ENCODE assay signal across 18 cellular contexts in genomic region chr3:41188291-41188690, GRCh38. TPM values are rescaled to one million over a fixed set of nuclear protein-coding genes. Genes with fewer than 3 reads are reported as not detected.
DNase-seq lines count a peak whose midpoint lies in the region; ATAC-seq and TF ChIP-seq lines count a peak whose summit lies in the region.
"Had no signal": no experiment of that assay in that cellular context is flagged by ENCODE, and none has a peak within 500 bp of the region (broad histone marks: within the 10 kb centered on the region; RNA-seq: fewer than 3 reads in every experiment).

No MANE protein-coding gene starts in this region.

- 0 out of 2 replicates have a peak overlapping the region, but pooled peaks have one; percentile 40 for H2AFZ ChIP-seq in OCI-LY3 (ENCODE audit: low read depth, low read length)

- no peak overlapping the region for H3K4me3 Mint-ChIP-seq in activated naive CD4-positive, alpha-beta T cell treated with anti-CD3 and anti-CD28 coated beads, Interleukin-2, amount 50 U/mL, for 24 hours
- peak overlapping the region; percentile 10 for H3K4me3 Mint-ChIP-seq in stimulated activated naive CD8-positive, alpha-beta T cell treated with anti-CD3 and anti-CD28 coated beads, Interleukin-15, Interleukin-2, amounts not matched to agents 100 ng/mL and 50 ng/mL, for 24 hours
- no peak overlapping the region for H3K4me3 Mint-ChIP-seq in naive thymus-derived CD4-positive, alpha-beta T cell
- H3K4me3 Mint-ChIP-seq: CD8-positive, alpha-beta memory T cell; dendritic cell treated with granulocyte-macrophage colony-stimulating factor and Interleukin-4, amounts not matched to agents 40 ng/mL and 50 ng/mL, for 4 days; H9 had no signal

- peaks cover 26% of the 10 kb centered on the region for H3K4me1 ChIP-seq in OCI-LY3 (ENCODE audit: low read length)
- no peaks in the 10 kb centered on the region for H3K4me1 ChIP-seq in transverse colon
- no peaks in the 10 kb centered on the region for H3K4me1 ChIP-seq in naive thymus-derived CD4-positive, alpha-beta T cell (ENCODE audit: control insufficient read depth in 2 of 2, insufficient read depth in 2 of 2, low read length in 2 of 2)
- H3K4me1 ChIP-seq: psoas muscle had no signal

- H3K27me3 Mint-ChIP-seq in activated naive CD4-positive, alpha-beta T cell treated with anti-CD3 and anti-CD28 coated beads, Interleukin-2, amount 50 U/mL, for 24 hours, result no peaks in the 10 kb centered on the region
- peaks cover 20% of the 10 kb centered on the region for H3K27me3 Mint-ChIP-seq in stimulated activated naive CD8-positive, alpha-beta T cell treated with anti-CD3 and anti-CD28 coated beads, Interleukin-15, Interleukin-2, amounts not matched to agents 100 ng/mL and 50 ng/mL, for 24 hours
- H3K27me3 Mint-ChIP-seq in naive thymus-derived CD4-positive, alpha-beta T cell, result peaks cover 6 to 21% (median 11%) of the 10 kb centered on the region in 5 donors

- no peak for ATAC-seq in naive thymus-derived CD4-positive, alpha-beta T cell
- ATAC-seq: psoas muscle had no signal

- POLR2A ChIA-PET in naive thymus-derived CD4-positive, alpha-beta T cell (lab: Charles Lee), result interaction anchor here (1.5 kb wide), 1 partner anchor 11 kb away, joined by 5 read pairs; the partner anchor contains the start of gene CTNNB1

- H4K20me1 ChIP-seq in OCI-LY3 (ENCODE audit: insufficient read depth, low read length), result no peaks in the 10 kb centered on the region

- TF ChIP-seq POLR2A in transverse colon (IDR thresholded peaks at IDR 0.05), result no peak

- H3K4me2 ChIP-seq in OCI-LY3 (ENCODE audit: low read length), result peak overlapping the region; percentile 47

- intact Hi-C loops in transverse colon (cut with DNase I; ENCODE audit: low total_unique reads), result no loop called here
- intact Hi-C loops in naive thymus-derived CD4-positive, alpha-beta T cell (cut with micrococcal nuclease), result no loop called here

- H3K27ac Mint-ChIP-seq in activated naive CD4-positive, alpha-beta T cell treated with anti-CD3 and anti-CD28 coated beads, Interleukin-2, amount 50 U/mL, for 24 hours, result peak overlapping the region; percentile 90
- peak overlapping the region; percentile 42 for H3K27ac Mint-ChIP-seq in stimulated activated naive CD8-positive, alpha-beta T cell treated with anti-CD3 and anti-CD28 coated beads, Interleukin-15, Interleukin-2, amounts not matched to agents 100 ng/mL and 50 ng/mL, for 24 hours
- peak overlapping the region in 1 of 9 donors; percentile 10 for H3K27ac Mint-ChIP-seq in naive thymus-derived CD4-positive, alpha-beta T cell
- H3K27ac Mint-ChIP-seq: CD8-positive, alpha-beta memory T cell; dendritic cell treated with granulocyte-macrophage colony-stimulating factor and Interleukin-4, amounts not matched to agents 40 ng/mL and 50 ng/mL, for 4 days; H9 had no signal

- H3K36me3 Mint-ChIP-seq in activated naive CD4-positive, alpha-beta T cell treated with anti-CD3 and anti-CD28 coated beads, Interleukin-2, amount 50 U/mL, for 24 hours, result no peaks in the 10 kb centered on the region
- no peaks in the 10 kb centered on the region for H3K36me3 Mint-ChIP-seq in stimulated activated naive CD8-positive, alpha-beta T cell treated with anti-CD3 and anti-CD28 coated beads, Interleukin-15, Interleukin-2, amounts not matched to agents 100 ng/mL and 50 ng/mL, for 24 hours (ENCODE audit: low read depth)
- no peaks in the 10 kb centered on the region for H3K36me3 Mint-ChIP-seq in naive thymus-derived CD4-positive, alpha-beta T cell
- H3K36me3 Mint-ChIP-seq: CD8-positive, alpha-beta memory T cell had no signal

- H3K4me3 ChIP-seq in OCI-LY3 (ENCODE audit: low read length), result peak overlapping the region; percentile 4; the same call in 1 of the 2 replicates
- no peak overlapping the region for H3K4me3 ChIP-seq in transverse colon
- H3K4me3 ChIP-seq in naive thymus-derived CD4-positive, alpha-beta T cell (ENCODE audit: low read length), result no peak overlapping the region
- H3K4me3 ChIP-seq: psoas muscle had no signal

- in situ Hi-C loops in transverse colon (cut with MboI; ENCODE audit: low pct_ligation_motif_present in 1 of 4, low pct_unique_long_range_greater_than_20kb in 1 of 4, low sequenced_read_pairs in 3 of 4), result loop anchor here in 1 of 4 donors (25.0 kb wide), 1 partner anchor 601 kb away; no protein-coding TSS in a partner anchor

- TF ChIP-seq CTCF in OCI-LY3 (IDR thresholded peaks at IDR 0.05; ENCODE audit: low read depth, low read length) (no peak), transverse colon (IDR thresholded peaks at IDR 0.05) (no peak)

- H3K9me3 Mint-ChIP-seq in activated naive CD4-positive, alpha-beta T cell treated with anti-CD3 and anti-CD28 coated beads, Interleukin-2, amount 50 U/mL, for 24 hours, result no peaks in the 10 kb centered on the region
- no peaks in the 10 kb centered on the region for H3K9me3 Mint-ChIP-seq in stimulated activated naive CD8-positive, alpha-beta T cell treated with anti-CD3 and anti-CD28 coated beads, Interleukin-15, Interleukin-2, amounts not matched to agents 100 ng/mL and 50 ng/mL, for 24 hours
- no peaks in the 10 kb centered on the region for H3K9me3 Mint-ChIP-seq in naive thymus-derived CD4-positive, alpha-beta T cell
- H3K9me3 Mint-ChIP-seq: CD8-positive, alpha-beta memory T cell; dendritic cell treated with granulocyte-macrophage colony-stimulating factor and Interleukin-4, amounts not matched to agents 40 ng/mL and 50 ng/mL, for 4 days; H9 had no signal

- no peak for TF ChIP-seq EP300 in transverse colon (IDR thresholded peaks at IDR 0.05; ENCODE audit: low read depth)

- H3K9ac ChIP-seq in OCI-LY3 (ENCODE audit: low read length), result no peak overlapping the region

- no peaks in the 10 kb centered on the region for H3K36me3 ChIP-seq in OCI-LY3 (replicated peaks; ENCODE audit: low read depth, low read length)
- H3K36me3 ChIP-seq in transverse colon, result no peaks in the 10 kb centered on the region
- H3K36me3 ChIP-seq in naive thymus-derived CD4-positive, alpha-beta T cell (ENCODE audit: control insufficient read depth in 2 of 3, insufficient read depth in 3 of 3, low read length in 3 of 3), result no peaks in the 10 kb centered on the region

- no peaks in the 10 kb centered on the region for H3K79me2 ChIP-seq in OCI-LY3 (ENCODE audit: low read length)

- CTCF ChIA-PET in naive thymus-derived CD4-positive, alpha-beta T cell (lab: Charles Lee), result no interaction called here

- peaks cover 18% of the 10 kb centered on the region for H3K4me1 Mint-ChIP-seq in activated naive CD4-positive, alpha-beta T cell treated with anti-CD3 and anti-CD28 coated beads, Interleukin-2, amount 50 U/mL, for 24 hours
- peaks cover 35% of the 10 kb centered on the region for H3K4me1 Mint-ChIP-seq in stimulated activated naive CD8-positive, alpha-beta T cell treated with anti-CD3 and anti-CD28 coated beads, Interleukin-15, Interleukin-2, amounts not matched to agents 100 ng/mL and 50 ng/mL, for 24 hours (ENCODE audit: low read depth)
- H3K4me1 Mint-ChIP-seq in naive thymus-derived CD4-positive, alpha-beta T cell, result peaks cover 0 to 19% (median 6%) of the 10 kb centered on the region in 7 donors

- H3K27ac ChIP-seq in OCI-LY3 (ENCODE audit: low read length), result no peak overlapping the region
- no peak overlapping the region for H3K27ac ChIP-seq in transverse colon
- no peak overlapping the region for H3K27ac ChIP-seq in naive thymus-derived CD4-positive, alpha-beta T cell (ENCODE audit: low read depth, low read length)
- H3K27ac ChIP-seq: psoas muscle had no signal

- peak; percentile 61 for DNase-seq in stimulated activated CD4-positive, alpha-beta T cell treated with anti-CD3 and anti-CD28 coated beads, Interleukin-15, amount 100 ng/mL, for 24 hours
- DNase-seq in stimulated activated CD4-positive, alpha-beta T cell treated with anti-CD3 and anti-CD28 coated beads, Interleukin-2, amount 100 ng/mL, for 48 hours, result no peak
- DNase-seq in SKM-1 treated with dmso at 0.1 percent for 144 hours (lab: John Stamatoyannopoulos, UW; ENCODE audit: unreplicated experiment) (no peak), transverse colon (no peak)
- no peak for DNase-seq in naive thymus-derived CD4-positive, alpha-beta T cell
- DNase-seq: CD8-positive, alpha-beta memory T cell; DND-41; foreskin melanocyte; H9; KBM-7; NCI-H187 treated with DMSO at 0.1 percent for 48 hours; NCI-H446 treated with DMSO at 0.1 percent for 48 hours; psoas muscle; small intestine had no signal

- WGBS in transverse colon (ENCODE audit: low coverage in 1 of 2), 2 donors, result 73 to 100% methylated on average over 1 to 3 of the region's 3 CpGs

- H3K27me3 ChIP-seq in OCI-LY3 (ENCODE audit: low read depth, low read length), result 0 out of 2 replicates have a peak, but pooled peaks cover 4% of the 10 kb centered on the region
- H3K27me3 ChIP-seq in transverse colon, result no peaks in the 10 kb centered on the region
- H3K27me3 ChIP-seq in naive thymus-derived CD4-positive, alpha-beta T cell (ENCODE audit: control insufficient read depth in 2 of 2, insufficient read depth in 2 of 2, low read length in 2 of 2), result no peaks in the 10 kb centered on the region

- H3K9me3 ChIP-seq in OCI-LY3 (ENCODE audit: insufficient read depth, low read length), result no peaks in the 10 kb centered on the region
- H3K9me3 ChIP-seq in transverse colon, result no peaks in the 10 kb centered on the region
- no peaks in the 10 kb centered on the region for H3K9me3 ChIP-seq in naive thymus-derived CD4-positive, alpha-beta T cell (ENCODE audit: control insufficient read depth in 2 of 3, low read length in 3 of 3)
- H3K9me3 ChIP-seq: psoas muscle had no signal

RNA-seq across cellular contexts. Expression of gene CTNNB1, which starts 11.0 kb away (rescaled TPM):
- total RNA-seq in transverse colon, result 100 to 1,000 TPM; 290 to 527 (median 414) TPM
- total RNA-seq in naive thymus-derived CD4-positive, alpha-beta T cell, result 100 to 1,000 TPM; 118 to 227 (median 177) TPM
- polyA plus RNA-seq in naive thymus-derived CD4-positive, alpha-beta T cell, result 10 to 100 TPM; 40.5 to 89.5 TPM
